5 cellular contexts compared by ENCODE assay signal in the genomic region with DNA sequence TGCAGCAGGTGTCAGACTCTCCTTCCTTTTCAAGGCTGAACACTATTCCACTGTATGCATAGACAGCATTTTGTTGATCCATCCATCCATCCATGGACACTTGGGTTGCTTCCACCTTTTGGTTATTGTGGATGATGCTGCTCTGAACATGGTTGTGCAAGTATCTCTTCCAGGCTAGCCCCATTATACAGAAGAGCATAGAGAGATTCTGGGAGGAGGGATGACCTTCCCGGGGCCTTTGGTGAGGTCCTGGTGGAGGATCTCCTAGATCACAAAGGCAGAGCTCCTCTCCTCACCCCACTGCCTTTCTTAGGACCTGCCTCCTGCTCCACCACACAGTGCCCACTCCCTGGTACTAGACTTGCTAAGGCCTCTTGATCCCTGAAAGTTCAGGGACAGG. TPM values are rescaled to one million over a fixed set of nuclear protein-coding genes. Genes with fewer than 3 reads are reported as not detected.
"Had no signal": no experiment of that assay in that cellular context is flagged by ENCODE, and none has a peak within 500 bp of the region (broad histone marks: within the 10 kb centered on the region; RNA-seq: fewer than 3 reads in every experiment).

No MANE protein-coding gene starts in this region.

RNA-seq across cellular contexts. Expression of a gene that starts 27.2 kb away (rescaled TPM):
- total RNA-seq: GM23248, H7, HepG2, HFFc6, HT1080 had no signal
